In genomic region chr5:132389453-132390286, GRCh38 we compare ENCODE assay signal across 8 cellular contexts. TPM values are rescaled to one million over a fixed set of nuclear protein-coding genes. Genes with fewer than 3 reads are reported as not detected.
DNase-seq lines count a peak whose midpoint lies in the region; TF ChIP-seq lines count a peak whose summit lies in the region.

No MANE protein-coding gene starts in this region.

- in situ Hi-C loops in GM23248 (cut with MboI): loop anchor here (10.0 to 25.0 kb wide), 3 partner anchors 115 to 423 kb away; partner anchors contain the start of gene SOWAHA

- H3K4me2 ChIP-seq in GM23248 (ENCODE audit: unreplicated experiment) (peak overlapping the region; percentile 50), fibroblast of lung (ENCODE audit: extremely low read depth, insufficient read depth, low read length) (no peak overlapping the region), Karpas-422 (ENCODE audit: low read depth, low read length, poor library complexity, severe bottlenecking) (no peak overlapping the region)

- H3K27ac ChIP-seq in GM23248: peak overlapping the region; percentile 90
- peak overlapping the region; percentile 80 for H3K27ac ChIP-seq in SJSA1
- H3K27ac ChIP-seq in fibroblast of lung (ENCODE audit: insufficient read depth, low read length): peak overlapping the region; percentile 58
- peak overlapping the region; percentile 86 for H3K27ac ChIP-seq in skeletal muscle tissue (ENCODE audit: low read depth, low read length)
- no peak overlapping the region for H3K27ac ChIP-seq in Karpas-422 (ENCODE audit: low read length)

- H2AFZ ChIP-seq in GM23248: no peak overlapping the region
- H2AFZ ChIP-seq in fibroblast of lung (ENCODE audit: low read length): no peak overlapping the region
- no peak overlapping the region for H2AFZ ChIP-seq in Karpas-422 (ENCODE audit: low read length)

- no peaks in the 10 kb centered on the region for H4K20me1 ChIP-seq in GM23248 (ENCODE audit: insufficient read depth)
- no peaks in the 10 kb centered on the region for H4K20me1 ChIP-seq in fibroblast of lung (ENCODE audit: control insufficient read depth, extremely low read depth, insufficient read depth, low read length)
- H4K20me1 ChIP-seq in Karpas-422 (ENCODE audit: insufficient read depth, low read depth, low read length): no peaks in the 10 kb centered on the region

- TF ChIP-seq CTCF in fibroblast of lung (conservative IDR thresholded peaks at IDR 0.05 in 1 of 2, IDR thresholded peaks at IDR 0.05 in 1 of 2; ENCODE audit: low read depth in 1 of 2, low read length in 2 of 2): no peak

- H3K36me3 ChIP-seq in GM23248 (ENCODE audit: low read depth) (no peaks in the 10 kb centered on the region), SJSA1 (peaks cover 6% of the 10 kb centered on the region; the same call in 1 of the 2 replicates), fibroblast of lung (ENCODE audit: control insufficient read depth, insufficient read depth, low read length) (no peaks in the 10 kb centered on the region), skeletal muscle tissue (ENCODE audit: control insufficient read depth in 3 of 3, insufficient read depth in 3 of 3, low read length in 3 of 3) (peaks cover 29 to 59% (median 46%) of the 10 kb centered on the region in 3 donors), Karpas-422 (ENCODE audit: insufficient read depth, low read length) (no peaks in the 10 kb centered on the region)

- no peaks in the 10 kb centered on the region for H3K27me3 ChIP-seq in GM23248 (replicated peaks; ENCODE audit: insufficient read depth)
- H3K27me3 ChIP-seq in SJSA1 (replicated peaks): no peaks in the 10 kb centered on the region
- no peaks in the 10 kb centered on the region for H3K27me3 ChIP-seq in fibroblast of lung (ENCODE audit: control insufficient read depth, insufficient read depth, low read length)
- H3K27me3 ChIP-seq in skeletal muscle tissue (ENCODE audit: control insufficient read depth in 3 of 3, insufficient read depth in 3 of 3, low read length in 3 of 3): no peaks in the 10 kb centered on the region
- H3K27me3 ChIP-seq in Karpas-422 (ENCODE audit: low read length): no peaks in the 10 kb centered on the region

- WGBS in GM23248 (ENCODE audit: low coverage in 1 of 2, low lambda C conversion rate in 2 of 2, missing lambda C conversion rate in 2 of 2), 2 experiments: 35 to 38% methylated on average over 11 of the region's 11 CpGs

- H3K9me3 ChIP-seq in GM23248 (ENCODE audit: low read depth) (no peaks in the 10 kb centered on the region), SJSA1 (replicated peaks) (0 out of 2 replicates have a peak, but pooled peaks cover 3% of the 10 kb centered on the region), fibroblast of lung (ENCODE audit: control insufficient read depth, insufficient read depth, low read depth, low read length) (no peaks in the 10 kb centered on the region), skeletal muscle tissue (ENCODE audit: control insufficient read depth in 3 of 3, low read length in 3 of 3) (no peaks in the 10 kb centered on the region), Karpas-422 (ENCODE audit: low read length) (no peaks in the 10 kb centered on the region)

- H3K4me3 ChIP-seq in GM23248: no peak overlapping the region
- no peak overlapping the region for H3K4me3 ChIP-seq in SJSA1
- no peak overlapping the region for H3K4me3 ChIP-seq in fibroblast of lung (replicated peaks in 1 of 4; ENCODE audit: control extremely low read depth in 1 of 4, insufficient read depth in 1 of 4, low read depth in 3 of 4, low read length in 4 of 4)
- H3K4me3 ChIP-seq in skeletal muscle tissue (ENCODE audit: low read length in 3 of 3): no peak overlapping the region
- H3K4me3 ChIP-seq in Karpas-422 (ENCODE audit: low read length): no peak overlapping the region

- H3K4me1 ChIP-seq in GM23248 (ENCODE audit: insufficient read depth) (peaks cover 37% of the 10 kb centered on the region), SJSA1 (replicated peaks) (peaks cover 51% of the 10 kb centered on the region), fibroblast of lung (ENCODE audit: control insufficient read depth, extremely low read depth, insufficient read depth, low read length) (peaks cover 36% of the 10 kb centered on the region), skeletal muscle tissue (ENCODE audit: control insufficient read depth in 3 of 3, insufficient read depth in 3 of 3, low read length in 3 of 3) (peaks cover 37 to 41% (median 40%) of the 10 kb centered on the region in 3 donors), Karpas-422 (ENCODE audit: low read length) (0 out of 2 replicates have a peak, but pooled peaks cover 3% of the 10 kb centered on the region)

- H3F3A ChIP-seq in GM23248 (ENCODE audit: insufficient read depth): peaks cover 36% of the 10 kb centered on the region

- H3K79me2 ChIP-seq in GM23248 (ENCODE audit: insufficient read depth) (no peaks in the 10 kb centered on the region), fibroblast of lung (ENCODE audit: control insufficient read depth, insufficient read depth, low read length) (no peaks in the 10 kb centered on the region), Karpas-422 (ENCODE audit: low read length) (no peaks in the 10 kb centered on the region)

- H3K9ac ChIP-seq in GM23248 (peak overlapping the region; percentile 61), fibroblast of lung (ENCODE audit: insufficient read depth, low read length) (no peak overlapping the region), skeletal muscle tissue (ENCODE audit: low read depth in 1 of 3, low read length in 3 of 3) (no peak overlapping the region), Karpas-422 (ENCODE audit: low read length) (no peak overlapping the region)

- H3K9me2 ChIP-seq in GM23248 (ENCODE audit: insufficient read depth) (no peaks in the 10 kb centered on the region), Karpas-422 (replicated peaks; ENCODE audit: insufficient read depth, low read length) (no peaks in the 10 kb centered on the region)

- DNase-seq in GM23248 (peak; percentile 100), SJSA1 (ENCODE audit: low read depth in 1 of 2, low spot score in 2 of 2) (peak; percentile 96 to 100), fibroblast of lung (ENCODE audit: low read depth in 2 of 2) (peak; percentile 98 to 100), NCI-H2227 treated with DMSO at 0.1 percent for 48 hours (lab: John Stamatoyannopoulos, UW) (no peak), cerebellar cortex (ENCODE audit: low spot score) (no peak), Karpas-422 (no peak), NCI-H524 (lab: John Stamatoyannopoulos, UW) (no peak)

RNA-seq across cellular contexts. Expression of gene SLC22A5, which starts 20.2 kb away (rescaled TPM):
- 1.9 and 3.0 TPM in 2 replicates for total RNA-seq in GM23248 (2014; rRNA removed; shearing (Covaris generic))
- 1.7 and 2.4 TPM in 2 replicates for polyA plus RNA-seq in GM23248 (2016; fragmentation: Nextera tagmentation; extraction: Ambion mirVana)
- total RNA-seq in SJSA1 (2014; rRNA removed; shearing (Covaris generic)): 2.4 and 3.5 TPM in 2 replicates
- 7.7 and 8.8 TPM in 2 replicates for total RNA-seq in fibroblast of lung
- polyA plus RNA-seq in fibroblast of lung: 3.4 and 8.2 TPM in 2 replicates
- 2.1 and 3.3 TPM in 2 replicates for polyA plus RNA-seq in fibroblast of lung (2012)
- polyA minus RNA-seq in fibroblast of lung (ENCODE audit: low replicate concordance): 35.8 and 42.9 TPM in 2 replicates
- total RNA-seq in skeletal muscle tissue: 2.1 TPM
- 1.3 and 5.2 TPM in 2 replicates for total RNA-seq in Karpas-422 (2014; rRNA removed; shearing (Covaris generic); ENCODE audit: low replicate concordance)

Comparison
In these comparisons a context has a peak if more than half of its experiments do, and no peak if none do; other contexts are left out.
1. DNase-seq: peak in GM23248 (single experiment), SJSA1 (2 of 2) and fibroblast of lung (2 of 2); none in NCI-H2227 treated with DMSO at 0.1 percent for 48 hours (single experiment), cerebellar cortex (single experiment), Karpas-422 (single experiment) and NCI-H524 (0 of 2).